In genomic region chr12:53495903-53496751, GRCh38 we compare ENCODE assay signal across 6 cellular contexts. TPM values are rescaled to one million over a fixed set of nuclear protein-coding genes. Genes with fewer than 3 reads are reported as not detected.
A peak's percentile ranks its signal among the peaks of the same experiment; 100 is the strongest.
DNase-seq lines count a peak whose midpoint lies in the region; ATAC-seq and FAIRE-seq lines count a peak whose summit lies in the region.

No MANE protein-coding gene starts in this region.

- H3K27ac ChIP-seq in BLaER1 (no peak overlapping the region), SJCRH30 (peak overlapping the region; percentile 47)

- no peaks in the 10 kb centered on the region for H3K9me3 ChIP-seq in BLaER1
- H3K9me3 ChIP-seq in SJCRH30 (replicated peaks): no peaks in the 10 kb centered on the region

- peaks cover 6% of the 10 kb centered on the region; the same call in 1 of the 2 replicates for H4K20me1 ChIP-seq in BLaER1

- H3K27me3 ChIP-seq in BLaER1: no peaks in the 10 kb centered on the region
- H3K27me3 ChIP-seq in SJCRH30: no peaks in the 10 kb centered on the region

- peak overlapping the region; percentile 27; the same call in 1 of the 2 replicates for H3K9ac ChIP-seq in BLaER1

- peak overlapping the region; percentile 12; the same call in 1 of the 2 replicates for H3K4me2 ChIP-seq in BLaER1

- H3K4me3 ChIP-seq in BLaER1 (no peak overlapping the region), SJCRH30 (no peak overlapping the region)

- ATAC-seq in HG02970 (IDR thresholded peaks at IDR 0.05; ENCODE audit: low FRiP score, unreplicated experiment) (no peak), GM19395 (IDR thresholded peaks at IDR 0.05; ENCODE audit: unreplicated experiment) (no peak)

- no peak for FAIRE-seq in RCC 7860 (lab: Jason Lieb, UNC)

- H3K4me1 ChIP-seq in BLaER1 (peaks cover 74% of the 10 kb centered on the region), SJCRH30 (peaks cover 24% of the 10 kb centered on the region)

- 0 out of 2 replicates have a peak, but pooled peaks cover 6% of the 10 kb centered on the region for H3K36me3 ChIP-seq in BLaER1
- no peaks in the 10 kb centered on the region for H3K36me3 ChIP-seq in SJCRH30

- DNase-seq in SJCRH30: peak; percentile 88 to 90
- peak; percentile 93 for DNase-seq in left kidney (ENCODE audit: low read depth, low spot score)
- no peak for DNase-seq in RCC 7860 (ENCODE audit: low spot score)

RNA-seq across cellular contexts. Expression of gene MAP3K12, which starts 3.1 kb away (rescaled TPM):
- 5.9 and 7.6 TPM in 2 replicates for total RNA-seq in SJCRH30 (2014; rRNA removed; shearing (Covaris generic))

RNA-seq across cellular contexts. Expression of gene TARBP2, which starts 5.0 kb away (rescaled TPM):
- 35.2 and 41.2 TPM in 2 replicates for total RNA-seq in SJCRH30 (2014; rRNA removed; shearing (Covaris generic))

RNA-seq across cellular contexts. Expression of gene NPFF, which starts 11.2 kb away (rescaled TPM):
- 0.43 TPM in 1 of 2 replicates, not detected in the other for total RNA-seq in SJCRH30 (2014; rRNA removed; shearing (Covaris generic))

RNA-seq across cellular contexts. Expression of gene PCBP2, which starts 44.2 kb away (rescaled TPM):
- total RNA-seq in SJCRH30 (2014; rRNA removed; shearing (Covaris generic)): 246 and 250 TPM in 2 replicates

RNA-seq across cellular contexts. Expression of gene PRR13, which starts 54.6 kb away (rescaled TPM):
- 54.5 and 59.5 TPM in 2 replicates for total RNA-seq in SJCRH30 (2014; rRNA removed; shearing (Covaris generic))
